Comparison of ENCODE assay signal across 21 cellular contexts in the genomic region with DNA sequence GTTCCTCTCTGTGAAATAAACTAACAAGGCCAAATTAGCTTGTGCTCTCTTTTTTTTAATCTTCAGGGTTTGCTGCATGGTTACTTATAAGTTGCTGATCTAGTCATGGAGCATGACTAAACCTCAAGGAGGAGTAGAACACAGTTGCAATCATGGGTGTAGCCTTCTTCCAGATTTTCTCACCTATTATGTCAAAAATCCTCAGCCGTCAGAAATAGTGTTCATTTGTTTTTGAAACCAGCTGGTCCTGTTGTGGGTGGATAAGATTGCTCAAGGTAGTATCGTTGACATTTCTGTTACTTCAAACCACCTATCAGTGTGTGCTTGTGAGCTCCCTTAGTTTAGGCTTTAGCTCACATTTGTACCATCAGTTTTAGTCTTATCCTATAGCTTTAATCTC. TPM values are rescaled to one million over a fixed set of nuclear protein-coding genes. Genes with fewer than 3 reads are reported as not detected.
DNase-seq lines count a peak whose midpoint lies in the region; ATAC-seq, FAIRE-seq and TF ChIP-seq lines count a peak whose summit lies in the region.
"Had no signal": no experiment of that assay in that cellular context is flagged by ENCODE, and none has a peak within 500 bp of the region (broad histone marks: within the 10 kb centered on the region; RNA-seq: fewer than 3 reads in every experiment).

No MANE protein-coding gene starts in this region.

- no peak overlapping the region for H3K4me2 ChIP-seq in GM12878 (ENCODE audit: control insufficient read depth, insufficient read depth)
- H3K4me2 ChIP-seq: PC-9 had no signal

- H3K9me3 ChIP-seq in CD4-positive, alpha-beta memory T cell (ENCODE audit: control insufficient read depth in 1 of 2, low read length in 2 of 2): no peaks in the 10 kb centered on the region
- no peaks in the 10 kb centered on the region; the same call in 1 of the 3 replicates for H3K9me3 ChIP-seq in GM12878 (replicated peaks; ENCODE audit: control insufficient read depth, insufficient read depth, low read length)
- H3K9me3 ChIP-seq: ovary, testis had no signal

- H3K36me3 Mint-ChIP-seq in CD4-positive, alpha-beta memory T cell: peaks cover 2 to 3% of the 10 kb centered on the region in 2 donors

- H2AFZ ChIP-seq in GM12878 (ENCODE audit: control insufficient read depth, low read depth, low read length): no peak overlapping the region
- H2AFZ ChIP-seq: PC-9 had no signal

- H3K9me3 Mint-ChIP-seq in CD4-positive, alpha-beta memory T cell: no peaks in the 10 kb centered on the region

- no peak for TF ChIP-seq EP300 in GM12878 (IDR thresholded peaks at IDR 0.05; ENCODE audit: borderline replicate concordance in 1 of 2, control insufficient read depth in 1 of 2, low read depth in 2 of 2, low read length in 2 of 2)

- no peak for TF ChIP-seq RAD21 in GM12878 (IDR thresholded peaks at IDR 0.05; ENCODE audit: insufficient read depth, low read depth, low read length)

- peaks cover 59% of the 10 kb centered on the region for H3K4me1 ChIP-seq in CD4-positive, alpha-beta memory T cell (ENCODE audit: insufficient read depth, low read length)
- no peaks in the 10 kb centered on the region for H3K4me1 ChIP-seq in GM12878 (ENCODE audit: control insufficient read depth, insufficient read depth, low read length)
- H3K4me1 ChIP-seq: testis had no signal

- no peaks in the 10 kb centered on the region for H3K36me3 ChIP-seq in CD4-positive, alpha-beta memory T cell (ENCODE audit: insufficient read depth, low read length)
- peaks cover 0 to 2% of the 10 kb centered on the region in 2 experiments; a peak in 1 of 4 replicates for H3K36me3 ChIP-seq in GM12878 (ENCODE audit: control insufficient read depth in 2 of 2, insufficient read depth in 2 of 2, low read length in 1 of 2)
- H3K36me3 ChIP-seq: ovary had no signal

- peak; percentile 59 for ATAC-seq in GM12878
- ATAC-seq in left colon: peak; percentile 12
- no peak for ATAC-seq in GM21723 (IDR thresholded peaks at IDR 0.05; ENCODE audit: unreplicated experiment)

- intact Hi-C loops in CD4-positive, alpha-beta memory T cell (cut with micrococcal nuclease): no loop called here
- intact Hi-C loops in GM12878 (cut with micrococcal nuclease; ENCODE audit: unreplicated experiment): no loop called here
- intact Hi-C loops in left colon (cut with DNase I, micrococcal nuclease): no loop called here

- H3K27me3 ChIP-seq in CD4-positive, alpha-beta memory T cell (ENCODE audit: insufficient read depth, low read length): no peaks in the 10 kb centered on the region
- H3K27me3 ChIP-seq in GM12878 (replicated peaks in 1 of 2; ENCODE audit: control insufficient read depth in 2 of 2, insufficient read depth in 2 of 2, low read length in 1 of 2): no peaks in the 10 kb centered on the region
- H3K27me3 ChIP-seq: ovary, testis had no signal

- CTCF ChIA-PET in CD4-positive, alpha-beta memory T cell (lab: Charles Lee; ENCODE audit: partially characterized antibody): interaction anchor here (2.3 to 4.0 kb wide), 2 partner anchors 11 to 51 kb away, joined by 7 to 38 read pairs; a partner anchor contains a TSS
- CTCF ChIA-PET in GM12878 (lab: Yijun Ruan, JAX): interaction anchor here (1.0 to 4.8 kb wide), 8 partner anchors 8 to 227 kb away, joined by 3 to 46 read pairs (median 5); a partner anchor contains a TSS

- H3K4me3 ChIP-seq in CD4-positive, alpha-beta memory T cell (ENCODE audit: low read length in 2 of 2): no peak overlapping the region
- no peak overlapping the region for H3K4me3 ChIP-seq in GM12878
- H3K4me3 ChIP-seq: ovary, PC-9, testis had no signal

- no TSS peak for BruUV-seq in GM12878 (replicated peaks; lab: Mats Ljungman, UMichigan)

- no peaks in the 10 kb centered on the region for H3K27me3 Mint-ChIP-seq in CD4-positive, alpha-beta memory T cell

- TF ChIP-seq CTCF in GM12878 (IDR thresholded peaks at IDR 0.05 in 2 of 3, conservative IDR thresholded peaks at IDR 0.05 in 1 of 3; ENCODE audit: control insufficient read depth in 2 of 3, extremely low read depth in 1 of 3, insufficient read depth in 1 of 3, low read depth in 3 of 3, low read length in 3 of 3): no peak

- no peak for TF ChIP-seq POLR2A in GM12891 (IDR thresholded peaks at IDR 0.05; ENCODE audit: low read depth, low read length)
- TF ChIP-seq POLR2A in GM12878 (IDR thresholded peaks at IDR 0.05; ENCODE audit: low read depth, low read length): no peak
- no peak for TF ChIP-seq POLR2A in GM12892 (IDR thresholded peaks at IDR 0.05; ENCODE audit: low read depth, low read length)

- FAIRE-seq in GM12891 (lab: Jason Lieb, UNC): peak; percentile 72
- FAIRE-seq in GM12878 (lab: Jason Lieb, UNC): no peak
- no peak for FAIRE-seq in GM12892 (lab: Jason Lieb, UNC)

- DNase-seq in CD4-positive, alpha-beta memory T cell: no peak
- DNase-seq in GM12891 (ENCODE audit: insufficient read length, low spot score) (no peak), GM12878 (ENCODE audit: low read depth, low spot score) (no peak), left colon (no peak), GM12892 (ENCODE audit: insufficient read length) (no peak), cerebellar nuclear complex (lab: John Stamatoyannopoulos, UW) (no peak), occipital lobe (lab: John Stamatoyannopoulos, UW) (no peak)
- DNase-seq: activated CD4-positive, alpha-beta T cell treated with anti-CD3 and anti-CD28 coated beads for 48 hours; activated CD8-positive, alpha-beta memory T cell treated with anti-CD3 and anti-CD28 coated beads, Interleukin-2, amount 50 U/mL, for 48 hours; AML-193; effector CD4-positive, alpha-beta T cell; HCEC 1CT; Karpas-422; NCI-H1436; NCI-H774; ovary; PC-9; stimulated activated CD4-positive, alpha-beta T cell treated with anti-CD3 and anti-CD28 coated beads, Interleukin-4, amount 100 ng/mL, for 24 hours; T1000; testis had no signal

- H3K79me2 ChIP-seq in GM12878 (ENCODE audit: control insufficient read depth, insufficient read depth, low read length): peaks cover 73% of the 10 kb centered on the region

- RAD21 ChIA-PET in GM12878 (lab: Charles Lee; ENCODE audit: unreplicated experiment): interaction anchor here (1.2 to 1.6 kb wide), 3 partner anchors 36 to 50 kb away, joined by 3 to 4 read pairs (median 3); no protein-coding TSS in a partner anchor

- WGBS in GM12878 (ENCODE audit: insufficient coverage, insufficient replicate concordance, low lambda C conversion rate, missing lambda C conversion rate): 64% methylated on average over 2 of the region's 2 CpGs

- H4K20me1 ChIP-seq in GM12878 (ENCODE audit: control insufficient read depth, insufficient read depth): no peaks in the 10 kb centered on the region; the same call in 1 of the 2 replicates

- POLR2A ChIA-PET in CD4-positive, alpha-beta memory T cell (lab: Charles Lee; ENCODE audit: partially characterized antibody): interaction anchor here (3.6 kb wide), 1 partner anchor 11 kb away, joined by 21 read pairs; a partner anchor contains a TSS
- POLR2A ChIA-PET in GM12878 (lab: Charles Lee): interaction anchor here (1.0 to 2.3 kb wide), 2 partner anchors 11 to 27 kb away, joined by 4 to 8 read pairs; a partner anchor contains a TSS

- H3K4me1 Mint-ChIP-seq in CD4-positive, alpha-beta memory T cell: peaks cover 45 to 69% (median 57%) of the 10 kb centered on the region in 4 donors

- no peak overlapping the region for H3K27ac ChIP-seq in CD4-positive, alpha-beta memory T cell (ENCODE audit: low read depth, low read length)
- H3K27ac ChIP-seq in GM12878 (ENCODE audit: control insufficient read depth, insufficient read depth): no peak overlapping the region
- H3K27ac ChIP-seq: ovary, PC-9, testis had no signal

- peak overlapping the region in 3 of 8 donors; percentile 13 to 58 (median 40) for H3K4me3 Mint-ChIP-seq in CD4-positive, alpha-beta memory T cell

- H3K9ac ChIP-seq in GM12878 (ENCODE audit: control insufficient read depth, insufficient read depth, low read length): no peak overlapping the region

- in situ Hi-C loops in GM12878 (cut with MboI): no loop called here

- peak overlapping the region in 6 of 7 donors; percentile 12 to 64 (median 34) for H3K27ac Mint-ChIP-seq in CD4-positive, alpha-beta memory T cell

- SMC1A ChIA-PET in GM12878 (lab: Charles Lee; ENCODE audit: uncharacterized antibody, unreplicated experiment): interaction anchor here (1.0 to 3.1 kb wide), 10 partner anchors 10 to 92 kb away, joined by 3 to 20 read pairs (median 5); a partner anchor contains a TSS

RNA-seq across cellular contexts. Expression of a gene that starts 11.2 kb away (rescaled TPM):
- 10 to 100 TPM; 57.2 to 59.4 TPM for total RNA-seq in CD4-positive, alpha-beta memory T cell
- polyA plus RNA-seq in CD4-positive, alpha-beta memory T cell: 1 to 10 TPM; 7.6 to 9.6 TPM
- polyA plus RNA-seq in GM12891 (2012; ENCODE audit: low read depth, missing spikeins): 6.9 TPM
- total RNA-seq in GM12878 (2013; cell fraction: nucleolus; rRNA removed): 177 and 180 TPM in 2 replicates
- total RNA-seq in GM12878 (2014; rRNA removed): 23.4 and 26.1 TPM in 2 replicates
- total RNA-seq in GM12878 (2014; rRNA removed; fragmentation: Illumina TruSeq; extraction: Trizol): 23.6 and 28.6 TPM in 2 replicates
- 20.3 and 21.3 TPM in 2 replicates for total RNA-seq in GM12878 (2021)
- polyA plus RNA-seq in GM12878 (2011; ENCODE audit: low read depth): 4.8 TPM
- polyA plus RNA-seq in GM12878 (2011; rRNA removed): 20.4 and 25.2 TPM in 2 replicates
- 6.6 and 7.7 TPM in 2 replicates for polyA plus RNA-seq in GM12878 (2011; cell fraction: cytosol; rRNA removed)
- 51.0 and 53.4 TPM in 2 replicates for polyA plus RNA-seq in GM12878 (2011; cell fraction: nucleus; rRNA removed)
- polyA plus RNA-seq in GM12878 (2012): 6.5 and 11.8 TPM in 2 replicates
- polyA plus RNA-seq in GM12878 (2014; fragmentation: Illumina TruSeq; extraction: Trizol): 17.2 and 21.0 TPM in 2 replicates
- polyA plus RNA-seq in GM12878 (2014; fragmentation: Nextera tagmentation; extraction: Ambion mirVana): 1 to 10 TPM; 3.1 to 3.4 TPM
- 11.2 and 11.8 TPM in 2 replicates for polyA plus RNA-seq in GM12878 (2014; rRNA removed)
- 10 to 100 TPM; 10.4 to 11.7 TPM for polyA plus RNA-seq in GM12878 (2016; fragmentation: Nextera tagmentation; extraction: Ambion mirVana)
- polyA minus RNA-seq in GM12878 (2011; rRNA and poly(A)+ RNA removed): 82.0 and 127 TPM in 2 replicates
- 12.0 and 16.3 TPM in 2 replicates for polyA minus RNA-seq in GM12878 (2011; cell fraction: cytosol; rRNA and poly(A)+ RNA removed)
- 126 and 138 TPM in 2 replicates for polyA minus RNA-seq in GM12878 (2011; cell fraction: nucleus; rRNA and poly(A)+ RNA removed)
- total RNA-seq in left colon: 10 to 100 TPM; 46.9 to 61.1 TPM
- polyA plus RNA-seq in GM12892 (2012; ENCODE audit: missing spikeins): 11.3 TPM
- total RNA-seq in occipital lobe: 102 TPM

RNA-seq across cellular contexts. Expression of a gene that starts 11.4 kb away (rescaled TPM):
- total RNA-seq in CD4-positive, alpha-beta memory T cell: 10 to 100 TPM; 27.7 to 31.0 TPM
- polyA plus RNA-seq in CD4-positive, alpha-beta memory T cell: 10 to 100 TPM; 12.9 to 15.4 TPM
- polyA plus RNA-seq in GM12891 (2012; ENCODE audit: low read depth, missing spikeins): 6.4 TPM
- 180 and 206 TPM in 2 replicates for total RNA-seq in GM12878 (2013; cell fraction: nucleolus; rRNA removed)
- total RNA-seq in GM12878 (2014; rRNA removed): 17.7 and 21.9 TPM in 2 replicates
- total RNA-seq in GM12878 (2014; rRNA removed; fragmentation: Illumina TruSeq; extraction: Trizol): 20.0 and 23.4 TPM in 2 replicates
- total RNA-seq in GM12878 (2021): 19.7 and 22.5 TPM in 2 replicates
- polyA plus RNA-seq in GM12878 (2011; ENCODE audit: low read depth): 5.0 TPM
- 25.4 and 36.0 TPM in 2 replicates for polyA plus RNA-seq in GM12878 (2011; rRNA removed)
- polyA plus RNA-seq in GM12878 (2011; cell fraction: cytosol; rRNA removed): 5.4 and 8.0 TPM in 2 replicates
- 11.5 and 14.3 TPM in 2 replicates for polyA plus RNA-seq in GM12878 (2011; cell fraction: nucleus; rRNA removed)
- polyA plus RNA-seq in GM12878 (2012): 6.3 and 8.1 TPM in 2 replicates
- 10.0 and 11.2 TPM in 2 replicates for polyA plus RNA-seq in GM12878 (2014; fragmentation: Illumina TruSeq; extraction: Trizol)
- 10 to 100 TPM in 1 of 2 experiments, 1 to 10 TPM in 1; 6.9 to 12.3 TPM for polyA plus RNA-seq in GM12878 (2014; fragmentation: Nextera tagmentation; extraction: Ambion mirVana)
- polyA plus RNA-seq in GM12878 (2014; rRNA removed): 7.7 and 8.0 TPM in 2 replicates
- polyA plus RNA-seq in GM12878 (2016; fragmentation: Nextera tagmentation; extraction: Ambion mirVana): 10 to 100 TPM; 22.6 to 23.3 TPM
- polyA minus RNA-seq in GM12878 (2011; rRNA and poly(A)+ RNA removed): 65.1 and 93.8 TPM in 2 replicates
- polyA minus RNA-seq in GM12878 (2011; cell fraction: cytosol; rRNA and poly(A)+ RNA removed): 9.5 and 11.6 TPM in 2 replicates
- 46.2 and 87.0 TPM in 2 replicates for polyA minus RNA-seq in GM12878 (2011; cell fraction: nucleus; rRNA and poly(A)+ RNA removed)
- total RNA-seq in left colon: 10 to 100 TPM; 35.7 to 46.6 TPM
- 15.5 TPM for polyA plus RNA-seq in GM12892 (2012; ENCODE audit: missing spikeins)
- total RNA-seq in occipital lobe: 56.8 TPM
